22 cellular contexts compared by ENCODE assay signal in the genomic region with DNA sequence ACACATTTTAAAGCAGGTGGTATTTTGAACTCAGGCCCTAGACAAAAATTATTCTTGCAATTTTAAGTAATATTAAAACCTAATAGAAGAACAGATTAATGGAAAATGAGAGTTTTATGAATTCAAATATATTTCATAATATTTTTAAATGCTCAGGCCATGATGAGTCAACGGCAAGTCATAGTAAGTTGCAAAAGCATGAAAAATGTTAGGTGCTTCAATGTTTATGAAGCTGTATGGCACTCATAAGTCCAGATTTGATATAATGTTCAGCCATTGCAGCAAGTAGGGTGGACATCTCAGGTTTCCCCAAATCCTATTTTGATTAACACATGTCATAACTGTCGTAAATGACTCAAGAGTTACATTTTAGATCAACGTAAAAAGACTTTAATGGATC.
DNase-seq lines count a peak whose midpoint lies in the region; ATAC-seq and TF ChIP-seq lines count a peak whose summit lies in the region.
"Had no signal": no experiment of that assay in that cellular context is flagged by ENCODE, and none has a peak within 500 bp of the region (broad histone marks: within the 10 kb centered on the region; RNA-seq: fewer than 3 reads in every experiment).

No MANE protein-coding gene starts in this region.

- no peak overlapping the region for H3K27ac ChIP-seq in GM23248
- H3K27ac ChIP-seq in mammary epithelial cell (ENCODE audit: insufficient read depth, low read depth, low read length), result no peak overlapping the region
- H3K27ac ChIP-seq: SK-N-MC had no signal

- ATAC-seq in GM19023 (IDR thresholded peaks at IDR 0.05; ENCODE audit: unreplicated experiment), result no peak
- no peak for ATAC-seq in GM18858 (IDR thresholded peaks at IDR 0.05; ENCODE audit: unreplicated experiment)
- ATAC-seq: CD8-positive, alpha-beta T cell had no signal

- BruUV-seq in mammary epithelial cell (replicated peaks; lab: Mats Ljungman, UMichigan), result no TSS peak

- dilution Hi-C loops in mammary epithelial cell (cut with HindIII; ENCODE audit: low sequenced_read_pairs), result no loop called here

- no peaks in the 10 kb centered on the region for H3K9me2 ChIP-seq in GM23248 (ENCODE audit: insufficient read depth)

- WGBS in GM23248 (ENCODE audit: low coverage in 1 of 2, low lambda C conversion rate in 2 of 2, missing lambda C conversion rate in 2 of 2), 2 experiments, result 52 to 60% methylated on average over 3 of the region's 3 CpGs
- 83% methylated on average over 3 of the region's 3 CpGs for WGBS in mammary epithelial cell (ENCODE audit: low coverage, missing lambda C conversion rate)

- in situ Hi-C loops in GM23248 (cut with MboI) (loop anchor here (25.0 kb wide), 1 partner anchor 340 kb away; no protein-coding TSS in a partner anchor), mammary epithelial cell (cut with MboI; ENCODE audit: low sequenced_read_pairs in 2 of 2) (loop anchor here (25.0 kb wide), 2 partner anchors 340 to 740 kb away; no protein-coding TSS in a partner anchor)

- intact Hi-C loops in mammary epithelial cell (cut with micrococcal nuclease), result no loop called here

- H3K27me3 ChIP-seq in GM23248 (replicated peaks; ENCODE audit: insufficient read depth), result no peaks in the 10 kb centered on the region
- H3K27me3 ChIP-seq in mammary epithelial cell (ENCODE audit: insufficient read depth, low read length), result no peaks in the 10 kb centered on the region

- H4K20me1 ChIP-seq in GM23248 (ENCODE audit: insufficient read depth) (no peaks in the 10 kb centered on the region), mammary epithelial cell (ENCODE audit: insufficient read depth, low read length) (peaks cover 2% of the 10 kb centered on the region)

- no peak for TF ChIP-seq CTCF in mammary epithelial cell (conservative IDR thresholded peaks at IDR 0.05 in 1 of 2, IDR thresholded peaks at IDR 0.05 in 1 of 2; ENCODE audit: extremely low read depth in 1 of 2, insufficient read depth in 1 of 2, low read depth in 1 of 2, low read length in 2 of 2)
- no peak for TF ChIP-seq CTCF in fibroblast of pulmonary artery (IDR thresholded peaks at IDR 0.05; ENCODE audit: low read length, missing control alignments)

- H3K4me2 ChIP-seq in GM23248 (ENCODE audit: unreplicated experiment) (no peak overlapping the region), mammary epithelial cell (ENCODE audit: insufficient read depth, low read depth, low read length) (no peak overlapping the region)

- H3F3A ChIP-seq in GM23248 (ENCODE audit: insufficient read depth), result no peaks in the 10 kb centered on the region

- DNase-seq in GM23248, result peak; percentile 17
- DNase-seq in RKO (ENCODE audit: low spot score), result peak; percentile 2
- peak; percentile 11 for DNase-seq in mammary epithelial cell
- DNase-seq in fibroblast of pulmonary artery (ENCODE audit: low read depth), result peak; percentile 4
- DNase-seq in epidermal melanocyte (ENCODE audit: insufficient read length, low spot score), result no peak
- DNase-seq in activated effector memory CD4-positive, alpha-beta T cell treated with Interleukin-2 at 50 U/mL for 16 hours, result no peak
- DNase-seq: 8988T; AML-193; C1 segment of cervical spinal cord; Calu3; CD8-positive, alpha-beta T cell; DMS153; IMR-90; NCI-H1694; NCI-H2081; NCI-H2171; NCI-H524 treated with DMSO at 0.1 percent for 48 hours; SHP77; SW 1271 had no signal

- no peaks in the 10 kb centered on the region for H3K9me3 ChIP-seq in GM23248 (ENCODE audit: low read depth)
- no peaks in the 10 kb centered on the region for H3K9me3 ChIP-seq in mammary epithelial cell (replicated peaks; ENCODE audit: insufficient read depth, low read length)

- H3K9ac ChIP-seq in GM23248, result no peak overlapping the region
- H3K9ac ChIP-seq in mammary epithelial cell (ENCODE audit: insufficient read depth, low read length), result no peak overlapping the region

- H3K79me2 ChIP-seq in GM23248 (ENCODE audit: insufficient read depth) (no peaks in the 10 kb centered on the region), mammary epithelial cell (ENCODE audit: insufficient read depth, low read length) (no peaks in the 10 kb centered on the region)

- H3K36me3 ChIP-seq in GM23248 (ENCODE audit: low read depth) (no peaks in the 10 kb centered on the region), mammary epithelial cell (ENCODE audit: insufficient read depth, low read length) (no peaks in the 10 kb centered on the region)

- H2AFZ ChIP-seq in GM23248 (no peak overlapping the region), mammary epithelial cell (ENCODE audit: low read depth, low read length) (no peak overlapping the region)

- CTCF ChIA-PET in mammary epithelial cell (lab: Charles Lee; ENCODE audit: low non-redundant PET), result interaction anchor here (0.6 kb wide), 1 partner anchor 12 kb away, joined by 4 read pairs; no protein-coding TSS in a partner anchor

- no peaks in the 10 kb centered on the region for H3K4me1 ChIP-seq in GM23248 (ENCODE audit: insufficient read depth)
- no peaks in the 10 kb centered on the region for H3K4me1 ChIP-seq in mammary epithelial cell (ENCODE audit: insufficient read depth, low read length)

- H3K4me3 ChIP-seq in GM23248 (no peak overlapping the region), mammary epithelial cell (replicated peaks in 1 of 3; ENCODE audit: insufficient read depth in 1 of 3, low read depth in 2 of 3, low read length in 3 of 3) (no peak overlapping the region), fibroblast of pulmonary artery (replicated peaks; ENCODE audit: low read depth, low read length) (no peak overlapping the region)
- H3K4me3 ChIP-seq: SK-N-MC had no signal

Comparison
In these comparisons a context has a peak if more than half of its experiments do, and no peak if none do; other contexts are left out.
1. DNase-seq: peak in GM23248 (single experiment), RKO (single experiment), mammary epithelial cell (single experiment) and fibroblast of pulmonary artery (single experiment); none in epidermal melanocyte (single experiment) and activated effector memory CD4-positive, alpha-beta T cell treated with Interleukin-2 at 50 U/mL for 16 hours (single experiment).